8 cellular contexts compared by ENCODE assay signal in the genomic region with DNA sequence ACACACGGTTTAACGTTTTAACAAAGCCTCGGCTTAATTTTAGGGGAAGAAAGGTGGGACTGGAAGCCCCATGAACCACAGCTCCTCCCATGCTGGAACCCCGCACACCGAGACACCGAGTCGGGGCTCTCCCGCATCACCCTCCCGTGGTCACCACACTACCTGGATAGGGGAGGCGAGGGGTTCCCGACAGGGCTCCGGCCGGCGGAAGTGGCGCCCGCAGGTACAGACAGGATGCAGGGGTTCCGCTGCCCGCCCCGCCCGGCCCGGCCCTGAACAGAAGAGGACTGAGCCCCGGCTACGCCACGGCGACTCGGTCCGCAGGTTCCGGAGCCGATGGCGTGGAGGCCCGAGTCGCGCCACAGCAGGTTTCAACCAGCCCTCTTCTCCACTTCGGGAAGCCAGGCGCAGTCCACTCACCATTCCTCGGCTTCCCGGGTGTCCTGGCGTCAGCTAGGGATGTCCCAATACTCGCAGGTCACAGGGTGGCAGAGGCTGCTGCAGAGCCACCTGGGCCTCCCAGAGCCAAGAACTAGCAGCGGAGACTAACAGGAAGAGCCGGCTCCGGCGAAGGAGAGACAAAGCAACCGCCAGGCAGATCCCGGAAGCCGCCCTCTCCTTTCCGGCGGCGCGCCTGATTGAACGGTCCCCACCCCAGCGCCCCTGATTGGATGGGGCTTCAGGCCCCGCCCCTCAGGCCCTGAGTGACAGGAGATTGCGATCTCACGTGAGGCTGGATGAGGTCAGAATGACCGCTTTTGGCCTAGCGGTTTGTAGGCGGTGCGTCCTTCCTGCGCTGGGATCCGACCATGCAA. TPM values are rescaled to one million over a fixed set of nuclear protein-coding genes. Genes with fewer than 3 reads are reported as not detected.
A peak's percentile ranks its signal among the peaks of the same experiment; 100 is the strongest.
DNase-seq lines count a peak whose midpoint lies in the region; ATAC-seq, FAIRE-seq and TF ChIP-seq lines count a peak whose summit lies in the region.

ZNF669 (minus strand) TSS at position 580 of the 815 bp plus-strand sequence; CDS start at position 423, 157 bp downstream.

- peaks cover 57% of the 10 kb centered on the region for H3K36me3 Mint-ChIP-seq in activated T-helper 2 cell treated with anti-CD3 and anti-CD28 coated beads, Interferon-gamma antibody, Interleukin-2, Interleukin-4, amounts not matched to agents 10 μg/mL and 5 μg/mL and 100 μg/mL, durations not matched to agents 14 hours and 24 hours and 36 hours (ENCODE audit: low read depth)
- peaks cover 64% of the 10 kb centered on the region for H3K36me3 Mint-ChIP-seq in nephron (ENCODE audit: low read depth)

- H3K4me1 Mint-ChIP-seq in activated T-helper 2 cell treated with anti-CD3 and anti-CD28 coated beads, Interferon-gamma antibody, Interleukin-2, Interleukin-4, amounts not matched to agents 10 μg/mL and 5 μg/mL and 100 μg/mL, durations not matched to agents 14 hours and 24 hours and 36 hours (ENCODE audit: low read depth): peaks cover 5% of the 10 kb centered on the region
- H3K4me1 Mint-ChIP-seq in nephron: peaks cover 5% of the 10 kb centered on the region

- no peak for TF ChIP-seq CTCF in RWPE1 (conservative IDR thresholded peaks at IDR 0.05; ENCODE audit: low read depth)
- no peak for TF ChIP-seq CTCF in fibroblast of the aortic adventitia (IDR thresholded peaks at IDR 0.05; ENCODE audit: insufficient read depth, low read length)
- no peak for TF ChIP-seq CTCF in nephron (IDR thresholded peaks at IDR 0.05; ENCODE audit: unreplicated experiment in 3 of 3)

- peaks cover 62% of the 10 kb centered on the region for H3K9me3 Mint-ChIP-seq in activated T-helper 2 cell treated with anti-CD3 and anti-CD28 coated beads, Interferon-gamma antibody, Interleukin-2, Interleukin-4, amounts not matched to agents 10 μg/mL and 5 μg/mL and 100 μg/mL, durations not matched to agents 14 hours and 24 hours and 36 hours
- H3K9me3 Mint-ChIP-seq in nephron: peaks cover 31% of the 10 kb centered on the region

- peak; percentile 99 for ATAC-seq in stimulated activated naive CD8-positive, alpha-beta T cell treated with anti-CD3 and anti-CD28 coated beads, Interleukin-15, Interleukin-2, amounts not matched to agents 100 U/mL and 50 U/mL, for 24 hours

- peak; percentile 98 for DNase-seq in ELF-1 (ENCODE audit: low read depth, low spot score)
- peak; percentile 65 for DNase-seq in H54 (ENCODE audit: insufficient read length, low spot score)
- DNase-seq in LoVo (ENCODE audit: low spot score): peak; percentile 94
- peak; percentile 96 for DNase-seq in RWPE1 (ENCODE audit: low spot score)
- peak; percentile 88 for DNase-seq in activated T-helper 2 cell treated with anti-CD3 and anti-CD28 coated beads, Interferon-gamma antibody, Interleukin-2, Interleukin-4, amounts not matched to agents 10 μg/mL and 5 μg/mL and 100 μg/mL, durations not matched to agents 14 hours and 24 hours and 36 hours (ENCODE audit: low spot score)
- peak; percentile 95 for DNase-seq in fibroblast of the aortic adventitia (ENCODE audit: low read depth)
- peak; percentile 95 for DNase-seq in stimulated activated naive CD8-positive, alpha-beta T cell treated with anti-CD3 and anti-CD28 coated beads, Interleukin-15, Interleukin-2, amounts not matched to agents 100 U/mL and 50 U/mL, for 24 hours

- CTCF ChIA-PET in RWPE1 (lab: Yijun Ruan, JAX): interaction anchor here (0.6 kb wide), 1 partner anchor 25 kb away, joined by 5 read pairs; the partner anchor contains the start of gene ZNF670

- peak within 1 kb of the TSS; percentile 95 for H3K4me3 ChIP-seq in fibroblast of the aortic adventitia (ENCODE audit: low read depth, low read length)

- H3K27ac Mint-ChIP-seq in activated T-helper 2 cell treated with anti-CD3 and anti-CD28 coated beads, Interferon-gamma antibody, Interleukin-2, Interleukin-4, amounts not matched to agents 10 μg/mL and 5 μg/mL and 100 μg/mL, durations not matched to agents 14 hours and 24 hours and 36 hours: peak within 1 kb of the TSS; percentile 82
- peak within 1 kb of the TSS; percentile 57 to 93 (median 83) for H3K27ac Mint-ChIP-seq in nephron

- no peak for FAIRE-seq in H54 (lab: Jason Lieb, UNC)

- H3K4me3 Mint-ChIP-seq in activated T-helper 2 cell treated with anti-CD3 and anti-CD28 coated beads, Interferon-gamma antibody, Interleukin-2, Interleukin-4, amounts not matched to agents 10 μg/mL and 5 μg/mL and 100 μg/mL, durations not matched to agents 14 hours and 24 hours and 36 hours (ENCODE audit: low read depth): peak within 1 kb of the TSS; percentile 91
- peak within 1 kb of the TSS; percentile 90 to 93 (median 92) for H3K4me3 Mint-ChIP-seq in nephron

- TF ChIP-seq POLR2A in H54 (IDR thresholded peaks at IDR 0.05; ENCODE audit: low read depth, low read length): peak; percentile 90

- intact Hi-C loops in activated T-helper 2 cell treated with anti-CD3 and anti-CD28 coated beads, Interferon-gamma antibody, Interleukin-2, Interleukin-4, amounts not matched to agents 10 μg/mL and 5 μg/mL and 100 μg/mL, durations not matched to agents 14 hours and 24 hours and 36 hours (cut with micrococcal nuclease): loop anchor here (1.0 to 10.0 kb wide), 4 partner anchors 26 to 231 kb away; partner anchors contain the start of genes AHCTF1, ZNF496 and ZNF670

- POLR2A ChIA-PET in RWPE1 (lab: Yijun Ruan, JAX; ENCODE audit: low non-redundant PET): no interaction called here

- peak within 1 kb of the TSS; percentile 95 for H3K27ac ChIP-seq in RWPE1

- peaks cover 29% of the 10 kb centered on the region for H3K27me3 Mint-ChIP-seq in activated T-helper 2 cell treated with anti-CD3 and anti-CD28 coated beads, Interferon-gamma antibody, Interleukin-2, Interleukin-4, amounts not matched to agents 10 μg/mL and 5 μg/mL and 100 μg/mL, durations not matched to agents 14 hours and 24 hours and 36 hours (ENCODE audit: low read depth)
- H3K27me3 Mint-ChIP-seq in nephron (ENCODE audit: low read depth): no peaks in the 10 kb centered on the region

RNA-seq across cellular contexts. Expression of gene ZNF669, which starts in this region (rescaled TPM):
- total RNA-seq in activated T-helper 2 cell treated with anti-CD3 and anti-CD28 coated beads, Interferon-gamma antibody, Interleukin-2, Interleukin-4, amounts not matched to agents 10 μg/mL and 5 μg/mL and 100 μg/mL, durations not matched to agents 14 hours and 24 hours and 36 hours: 8.2 and 8.7 TPM in 2 replicates
- total RNA-seq in fibroblast of the aortic adventitia (ENCODE audit: low replicate concordance): 7.4 and 9.4 TPM in 2 replicates

Comparison
In these comparisons a context has a peak if more than half of its experiments do, and no peak if none do; other contexts are left out.
1. Peak in every context shown above with its lines: DNase-seq, ATAC-seq, H3K4me3 ChIP-seq and H3K27ac ChIP-seq.